17 cellular contexts compared by ENCODE assay signal in the genomic region with DNA sequence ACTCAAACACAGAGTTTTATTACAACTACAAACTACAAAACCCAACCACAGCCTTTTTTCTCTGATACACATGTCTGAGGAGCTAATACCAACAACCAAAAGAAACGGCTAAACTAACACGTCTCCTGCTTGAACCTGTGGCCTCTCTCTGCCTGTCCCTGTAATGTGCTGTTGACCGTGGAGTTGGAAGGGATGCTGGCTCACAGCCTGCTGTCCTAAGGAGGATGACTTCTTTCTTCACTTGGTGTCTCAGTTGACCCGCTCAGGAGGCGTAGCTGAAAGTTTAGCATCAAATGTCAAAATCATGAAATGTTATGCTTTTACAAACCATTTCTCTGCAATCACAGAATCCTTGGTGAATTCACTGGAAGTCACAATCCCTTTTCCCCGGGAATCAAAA.
DNase-seq lines count a peak whose midpoint lies in the region; TF ChIP-seq lines count a peak whose summit lies in the region.
"Had no signal": no experiment of that assay in that cellular context is flagged by ENCODE, and none has a peak within 500 bp of the region (broad histone marks: within the 10 kb centered on the region; RNA-seq: fewer than 3 reads in every experiment).

No MANE protein-coding gene starts in this region.

- H2AK5ac ChIP-seq in mesenchymal stem cell (ENCODE audit: low read length, severe bottlenecking): no peak overlapping the region

- 39% methylated on average over 5 of the region's 6 CpGs for WGBS in mesenchymal stem cell
- 76 to 82% methylated on average over 6 of the region's 6 CpGs for WGBS in sigmoid colon, 2 donors

- DNase-seq in fibroblast of gingiva (ENCODE audit: low read depth) (peak; percentile 57), mesenchymal stem cell (peak; percentile 72), sigmoid colon (no peak), brain microvascular endothelial cell (no peak), C1 segment of cervical spinal cord (lab: John Stamatoyannopoulos, UW) (no peak), activated gamma-delta T cell treated with Interleukin-2 at 50 U/mL for 16 hours (no peak)
- DNase-seq in activated CD4-positive, alpha-beta T cell treated with anti-CD3 and anti-CD28 coated beads, Interleukin-2, amount 50 U/mL, for 48 hours: no peak
- DNase-seq: activated CD4-positive, CD25-positive, alpha-beta regulatory T cell; activated CD8-positive, alpha-beta T cell treated with anti-CD3 and anti-CD28 coated beads, Interleukin-2, amount 10 ng/mL, durations not matched to agents 7 days and 5 days; dorsolateral prefrontal cortex; erythroblast; head of caudate nucleus; Kasumi-1; NCI-H1092 treated with DMSO at 0.1 percent for 48 hours; NCI-H526 had no signal

- no peak overlapping the region for H3K14ac ChIP-seq in mesenchymal stem cell (ENCODE audit: low read length in 2 of 2)

- intact Hi-C loops in sigmoid colon (cut with DNase I): loop anchor here (5.0 kb wide), 1 partner anchor 93 kb away; no protein-coding TSS in a partner anchor

- H2BK120ac ChIP-seq in mesenchymal stem cell (ENCODE audit: low read depth, low read length): peak overlapping the region; percentile 12

- H3K9ac ChIP-seq in mesenchymal stem cell (ENCODE audit: low read length): no peak overlapping the region

- H2BK5ac ChIP-seq in mesenchymal stem cell (ENCODE audit: low read depth, low read length, poor library complexity, severe bottlenecking): no peak overlapping the region

- H3K9me3 ChIP-seq in mesenchymal stem cell (ENCODE audit: control insufficient read depth, low read length) (no peaks in the 10 kb centered on the region), sigmoid colon (no peaks in the 10 kb centered on the region)

- no peak overlapping the region for H2AFZ ChIP-seq in ACC112 (ENCODE audit: low read length, unreplicated experiment)
- H2AFZ ChIP-seq in mesenchymal stem cell (ENCODE audit: low read depth, low read length): no peak overlapping the region

- H2BK15ac ChIP-seq in mesenchymal stem cell (ENCODE audit: low read depth, poor library complexity, severe bottlenecking): no peak overlapping the region

- in situ Hi-C loops in brain microvascular endothelial cell (cut with HindIII; ENCODE audit: low pct_ligation_motif_present, low sequenced_read_pairs): no loop called here

- peak overlapping the region; percentile 7 to 91 for H2BK12ac ChIP-seq in mesenchymal stem cell (ENCODE audit: low read length in 2 of 2)

- no peaks in the 10 kb centered on the region for H3K27me3 ChIP-seq in ACC112 (ENCODE audit: insufficient read depth, low read length)
- H3K27me3 ChIP-seq in mesenchymal stem cell (ENCODE audit: control insufficient read depth in 1 of 2, insufficient read depth in 1 of 2, low read length in 2 of 2): no peaks in the 10 kb centered on the region
- H3K27me3 ChIP-seq in sigmoid colon: no peaks in the 10 kb centered on the region
- H3K27me3 ChIP-seq in brain microvascular endothelial cell (replicated peaks): no peaks in the 10 kb centered on the region

- H3K79me1 ChIP-seq in mesenchymal stem cell (replicated peaks; ENCODE audit: low read length, poor library complexity, severe bottlenecking): no peaks in the 10 kb centered on the region

- TF ChIP-seq CTCF in sigmoid colon (IDR thresholded peaks at IDR 0.05): no peak
- no peak for TF ChIP-seq CTCF in brain microvascular endothelial cell (IDR thresholded peaks at IDR 0.05; ENCODE audit: low read depth, low read length, missing control alignments)

- H3K4me1 ChIP-seq in ACC112 (ENCODE audit: control insufficient read depth, insufficient read depth, low read length, unreplicated experiment): peaks cover 40% of the 10 kb centered on the region
- H3K4me1 ChIP-seq in mesenchymal stem cell (ENCODE audit: control insufficient read depth, insufficient read depth, low read depth, low read length): no peaks in the 10 kb centered on the region
- H3K4me1 ChIP-seq in sigmoid colon: peaks cover 0 to 32% (median 24%) of the 10 kb centered on the region in 4 donors

- H3K4me3 ChIP-seq in ACC112 (ENCODE audit: low read depth, low read length) (no peak overlapping the region), mesenchymal stem cell (ENCODE audit: insufficient read depth in 1 of 2, low read depth in 1 of 2, low read length in 2 of 2) (no peak overlapping the region), sigmoid colon (peak overlapping the region in 1 of 4 donors; percentile 20), brain microvascular endothelial cell (ENCODE audit: low read depth, low read length) (no peak overlapping the region)

- no peak for TF ChIP-seq EP300 in sigmoid colon (IDR thresholded peaks at IDR 0.05)

- H3K4me2 ChIP-seq in mesenchymal stem cell (ENCODE audit: low read length, poor library complexity, severe bottlenecking): no peak overlapping the region

- H3K79me2 ChIP-seq in ACC112 (ENCODE audit: control insufficient read depth, insufficient read depth, low read length, unreplicated experiment): no peaks in the 10 kb centered on the region

- peak overlapping the region; percentile 33 for H4K8ac ChIP-seq in mesenchymal stem cell (ENCODE audit: low read length)

- TF ChIP-seq POLR2A in sigmoid colon (IDR thresholded peaks at IDR 0.05): no peak

- peak overlapping the region; percentile 57 to 71 for H3K4ac ChIP-seq in mesenchymal stem cell (ENCODE audit: low read depth in 1 of 2, low read length in 2 of 2)

- H3K27ac ChIP-seq in ACC112 (ENCODE audit: low read depth, low read length) (peak overlapping the region; percentile 82; the same call in 1 of the 2 replicates), mesenchymal stem cell (ENCODE audit: low read length, poor library complexity, severe bottlenecking) (no peak overlapping the region), sigmoid colon (peak overlapping the region in 3 of 4 donors; percentile 24 to 59 (median 57)), brain microvascular endothelial cell (no peak overlapping the region)
- H3K27ac ChIP-seq: C4-2B, dorsolateral prefrontal cortex had no signal

- H3K18ac ChIP-seq in mesenchymal stem cell (ENCODE audit: low read depth in 1 of 2, low read length in 2 of 2): peak overlapping the region; percentile 1 to 94

- H4K91ac ChIP-seq in mesenchymal stem cell (ENCODE audit: low read length): peak overlapping the region; percentile 15

- H3K36me3 ChIP-seq in ACC112 (ENCODE audit: insufficient read depth, low read length) (no peaks in the 10 kb centered on the region), mesenchymal stem cell (ENCODE audit: control insufficient read depth in 1 of 2, insufficient read depth in 2 of 2, low read depth in 1 of 2, low read length in 2 of 2) (no peaks in the 10 kb centered on the region), sigmoid colon (no peaks in the 10 kb centered on the region), brain microvascular endothelial cell (replicated peaks) (no peaks in the 10 kb centered on the region)

- H3K23ac ChIP-seq in mesenchymal stem cell (ENCODE audit: low read length in 2 of 2): peak overlapping the region in 1 of 2 experiments; percentile 96

Comparison
In these comparisons a context has a peak if more than half of its experiments do, and no peak if none do; other contexts are left out.
1. H3K27ac ChIP-seq: peak in ACC112 (single experiment) and sigmoid colon (3 of 4); none in mesenchymal stem cell (single experiment) and brain microvascular endothelial cell (single experiment).
2. DNase-seq: peak in fibroblast of gingiva (single experiment) and mesenchymal stem cell (single experiment); none in sigmoid colon (single experiment), activated CD4-positive, alpha-beta T cell treated with anti-CD3 and anti-CD28 coated beads, Interleukin-2, amount 50 U/mL, for 48 hours (0 of 2), brain microvascular endothelial cell (single experiment), C1 segment of cervical spinal cord (0 of 14) and activated gamma-delta T cell treated with Interleukin-2 at 50 U/mL for 16 hours (single experiment).